Comparison of ENCODE assay signal across 24 cellular contexts in genomic region chr10:69106900-69107511, GRCh38. TPM values are rescaled to one million over a fixed set of nuclear protein-coding genes. Genes with fewer than 3 reads are reported as not detected.
DNase-seq lines count a peak whose midpoint lies in the region; ATAC-seq and TF ChIP-seq lines count a peak whose summit lies in the region.
"Had no signal": no experiment of that assay in that cellular context is flagged by ENCODE, and none has a peak within 500 bp of the region (broad histone marks: within the 10 kb centered on the region; RNA-seq: fewer than 3 reads in every experiment).

No MANE protein-coding gene starts in this region.

- no peak overlapping the region for H3K4me3 Mint-ChIP-seq in effector memory CD8-positive, alpha-beta T cell
- H3K4me3 Mint-ChIP-seq: activated CD4-positive, alpha-beta T cell treated with anti-CD3 and anti-CD28 coated beads, Interleukin-2, amount 10 ng/mL, durations not matched to agents 7 days and 5 days; dendritic cell treated with granulocyte-macrophage colony-stimulating factor and Interleukin-4, amounts not matched to agents 40 ng/mL and 50 ng/mL, for 4 days; T-helper 1 cell treated with Interleukin-12 subunit alpha and Interleukin-12 subunit beta and Interleukin-4 antibody, amounts not matched to agents 30 μg/mL and 1 μg/mL, for 36 hours had no signal

- H3K36me3 Mint-ChIP-seq in effector memory CD8-positive, alpha-beta T cell (ENCODE audit: insufficient read depth): peaks cover 61% of the 10 kb centered on the region

- peaks cover 0 to 41% (median 0%) of the 10 kb centered on the region in 9 donors for H3K36me3 ChIP-seq in heart right ventricle
- peaks cover 7% of the 10 kb centered on the region for H3K36me3 ChIP-seq in right atrium auricular region
- peaks cover 19% of the 10 kb centered on the region for H3K36me3 ChIP-seq in upper lobe of right lung
- H3K36me3 ChIP-seq in adrenal gland (replicated peaks in 1 of 2): no peaks in the 10 kb centered on the region

- H3K27me3 Mint-ChIP-seq in effector memory CD8-positive, alpha-beta T cell: no peaks in the 10 kb centered on the region
- H3K27me3 Mint-ChIP-seq: activated CD4-positive, alpha-beta T cell treated with anti-CD3 and anti-CD28 coated beads, Interleukin-2, amount 10 ng/mL, durations not matched to agents 7 days and 5 days; dendritic cell treated with granulocyte-macrophage colony-stimulating factor and Interleukin-4, amounts not matched to agents 40 ng/mL and 50 ng/mL, for 4 days had no signal

- peak overlapping the region; percentile 38 to 84 for H3K27ac Mint-ChIP-seq in effector memory CD8-positive, alpha-beta T cell
- H3K27ac Mint-ChIP-seq: activated CD4-positive, alpha-beta T cell treated with anti-CD3 and anti-CD28 coated beads, Interleukin-2, amount 10 ng/mL, durations not matched to agents 7 days and 5 days; dendritic cell treated with granulocyte-macrophage colony-stimulating factor and Interleukin-4, amounts not matched to agents 40 ng/mL and 50 ng/mL, for 4 days; progenitor cell of endocrine pancreas; T-helper 1 cell treated with Interleukin-12 subunit alpha and Interleukin-12 subunit beta and Interleukin-4 antibody, amounts not matched to agents 30 μg/mL and 1 μg/mL, for 36 hours had no signal

- WGBS in heart right ventricle, 2 donors: 46 to 66% methylated on average over 2 of the region's 2 CpGs
- WGBS in adrenal gland, 4 donors: 74 to 91% (median 81%) methylated on average over 2 of the region's 2 CpGs

- intact Hi-C loops in heart right ventricle (cut with DNase I): no loop called here
- intact Hi-C loops in upper lobe of right lung (cut with DNase I): no loop called here
- intact Hi-C loops in adrenal gland (cut with DNase I): no loop called here

- TF ChIP-seq POLR2A in adrenal gland (IDR thresholded peaks at IDR 0.05): no peak

- peaks cover 11 to 13% of the 10 kb centered on the region in 2 donors for H3K4me1 Mint-ChIP-seq in effector memory CD8-positive, alpha-beta T cell (ENCODE audit: low read depth in 2 of 2)

- H3K27ac ChIP-seq in heart right ventricle (no peak overlapping the region), right atrium auricular region (no peak overlapping the region), upper lobe of right lung (no peak overlapping the region), adrenal gland (no peak overlapping the region)
- H3K27ac ChIP-seq: ascending aorta, SK-N-MC, VCaP had no signal

- H3K27me3 ChIP-seq in heart right ventricle: no peaks in the 10 kb centered on the region
- no peaks in the 10 kb centered on the region for H3K27me3 ChIP-seq in right atrium auricular region
- H3K27me3 ChIP-seq in upper lobe of right lung: no peaks in the 10 kb centered on the region
- H3K27me3 ChIP-seq in adrenal gland: no peaks in the 10 kb centered on the region
- H3K27me3 ChIP-seq: ascending aorta, upper lobe of left lung had no signal

- peaks cover 0 to 17% (median 0%) of the 10 kb centered on the region in 9 donors for H3K4me1 ChIP-seq in heart right ventricle
- no peaks in the 10 kb centered on the region for H3K4me1 ChIP-seq in right atrium auricular region
- peaks cover 3% of the 10 kb centered on the region for H3K4me1 ChIP-seq in upper lobe of right lung
- no peaks in the 10 kb centered on the region for H3K4me1 ChIP-seq in adrenal gland (replicated peaks in 1 of 2)
- H3K4me1 ChIP-seq: ascending aorta had no signal

- no peaks in the 10 kb centered on the region for H3K9me3 Mint-ChIP-seq in effector memory CD8-positive, alpha-beta T cell
- H3K9me3 Mint-ChIP-seq: activated CD4-positive, alpha-beta T cell treated with anti-CD3 and anti-CD28 coated beads, Interleukin-2, amount 10 ng/mL, durations not matched to agents 7 days and 5 days; dendritic cell treated with granulocyte-macrophage colony-stimulating factor and Interleukin-4, amounts not matched to agents 40 ng/mL and 50 ng/mL, for 4 days; T-helper 1 cell treated with Interleukin-12 subunit alpha and Interleukin-12 subunit beta and Interleukin-4 antibody, amounts not matched to agents 30 μg/mL and 1 μg/mL, for 36 hours had no signal

- no peak for DNase-seq in heart right ventricle
- DNase-seq in right atrium auricular region (ENCODE audit: low spot score): no peak
- peak; percentile 52 for DNase-seq in NOMO-1 treated with DMSO at 0.1 percent for 48 hours (lab: John Stamatoyannopoulos, UW; ENCODE audit: unreplicated experiment)
- DNase-seq in effector memory CD8-positive, alpha-beta T cell: no peak
- DNase-seq in upper lobe of right lung: no peak
- no peak for DNase-seq in NK-92 (lab: John Stamatoyannopoulos, UW; ENCODE audit: unreplicated experiment)
- no peak for DNase-seq in adrenal gland
- DNase-seq: activated CD4-positive, alpha-beta T cell treated with anti-CD3 and anti-CD28 coated beads, Interleukin-2, amount 10 ng/mL, durations not matched to agents 7 days and 5 days; activated naive CD4-positive, alpha-beta T cell treated with Interleukin-2 at 50 U/mL for 16 hours; activated T-cell treated with anti-CD3 and anti-CD28 coated beads, Interleukin-2, amount 50 U/mL, for 1 hour; caudate nucleus; GDM1; IMR-90; NCI-H1436; RPMI8226; stimulated activated CD8-positive, alpha-beta memory T cell treated with anti-CD3 and anti-CD28 coated beads, Interleukin-4, amount 100 ng/mL, for 48 hours; upper lobe of left lung had no signal

- H3K9me3 ChIP-seq in heart right ventricle (no peaks in the 10 kb centered on the region), right atrium auricular region (no peaks in the 10 kb centered on the region), upper lobe of right lung (no peaks in the 10 kb centered on the region), adrenal gland (replicated peaks in 1 of 3) (no peaks in the 10 kb centered on the region)
- H3K9me3 ChIP-seq: ascending aorta, upper lobe of left lung had no signal

- H3K4me3 ChIP-seq in heart right ventricle (no peak overlapping the region), right atrium auricular region (no peak overlapping the region), upper lobe of right lung (no peak overlapping the region), adrenal gland (no peak overlapping the region)
- H3K4me3 ChIP-seq: ascending aorta, SK-N-MC, upper lobe of left lung had no signal

- ATAC-seq in heart right ventricle (peak in 5 of 8 donors; percentile 26 to 57 (median 41)), upper lobe of right lung (peak; percentile 53), HG02642 (IDR thresholded peaks at IDR 0.05; ENCODE audit: poor library complexity, unreplicated experiment) (no peak)
- ATAC-seq in effector memory CD8-positive, alpha-beta T cell (replicated peaks): no peak

- TF ChIP-seq CTCF in heart right ventricle (IDR thresholded peaks at IDR 0.05): no peak
- TF ChIP-seq CTCF in right atrium auricular region (IDR thresholded peaks at IDR 0.05): no peak
- no peak for TF ChIP-seq CTCF in upper lobe of right lung (IDR thresholded peaks at IDR 0.05)
- TF ChIP-seq CTCF in adrenal gland (IDR thresholded peaks at IDR 0.05): no peak

RNA-seq across cellular contexts. Expression of gene VPS26A, which starts 17.0 kb away (rescaled TPM):
- total RNA-seq in heart right ventricle (10 to 100 TPM; 30.0 to 43.8 (median 35.2) TPM), right atrium auricular region (10 to 100 TPM; 19.3 to 20.1 TPM), upper lobe of right lung (51.5 TPM), adrenal gland (10 to 100 TPM; 16.5 to 59.4 (median 39.1) TPM)
- polyA plus RNA-seq in heart right ventricle (10 to 100 TPM; 15.9 to 20.0 TPM), adrenal gland (10 to 100 TPM; 15.6 to 65.2 (median 20.4) TPM)

RNA-seq across cellular contexts. Expression of gene SRGN, which starts 19.1 kb away (rescaled TPM):
- total RNA-seq in heart right ventricle: 100 to 1,000 TPM in 1 of 10 donors, 10 to 100 TPM in 9; 30.0 to 156 (median 51.8) TPM
- 10 to 100 TPM; 23.1 to 99.2 TPM for polyA plus RNA-seq in heart right ventricle
- 100 to 1,000 TPM in 1 of 2 donors, 10 to 100 TPM in 1; 79.4 to 124 TPM for total RNA-seq in right atrium auricular region
- total RNA-seq in upper lobe of right lung: 225 TPM
- total RNA-seq in adrenal gland: 100 to 1,000 TPM in 5 of 8 donors, 10 to 100 TPM in 3; 43.4 to 156 (median 113) TPM
- polyA plus RNA-seq in adrenal gland: 100 to 1,000 TPM in 1 of 3 donors, 10 to 100 TPM in 2; 31.6 to 125 (median 38.5) TPM
- total RNA-seq: progenitor cell of endocrine pancreas had no signal

Comparison
In these comparisons a context has a peak if more than half of its experiments do, and no peak if none do; other contexts are left out.
1. ATAC-seq: peak in heart right ventricle (5 of 8) and upper lobe of right lung (single experiment); none in effector memory CD8-positive, alpha-beta T cell (single experiment) and HG02642 (single experiment).